ENCODE assay signal across 7 cellular contexts in genomic region chr7:36106972-36107908, GRCh38. TPM values are rescaled to one million over a fixed set of nuclear protein-coding genes. Genes with fewer than 3 reads are reported as not detected.
DNase-seq lines count a peak whose midpoint lies in the region; ATAC-seq, FAIRE-seq and TF ChIP-seq lines count a peak whose summit lies in the region.
"Not testable (repeated sequence)": the region's sequence is repeated elsewhere in the genome, so short reads cannot be mapped to it uniquely, and the experiment has no call there.

No MANE protein-coding gene starts in this region.

- not testable (repeated sequence) for TF ChIP-seq CTCF in D721Med (IDR thresholded peaks at IDR 0.05; ENCODE audit: insufficient read depth, missing control alignments); astrocyte (IDR thresholded peaks at IDR 0.05; ENCODE audit: insufficient read depth, low read depth, low read length); HepG2 (CRISPR knock-in tag; IDR thresholded peaks at IDR 0.05)

- TF ChIP-seq RAD21 in HepG2 (CRISPR knock-in tag; IDR thresholded peaks at IDR 0.05): not testable (repeated sequence)

- H3K27me3 Mint-ChIP-seq in astrocyte (ENCODE audit: low read depth, unreplicated experiment); central memory CD8-positive, alpha-beta T cell: not testable (repeated sequence)

- POLR2A ChIA-PET in HepG2 (lab: Yijun Ruan, JAX): not testable (repeated sequence)

- H3K36me3 ChIP-seq in astrocyte (ENCODE audit: insufficient read depth, low read length); HepG2 (replicated peaks in 1 of 2; ENCODE audit: control insufficient read depth in 1 of 2, insufficient read depth in 2 of 2, low read length in 2 of 2): not testable (repeated sequence)

- H4K20me1 ChIP-seq in astrocyte (ENCODE audit: insufficient read depth, low read length); HepG2 (ENCODE audit: insufficient read depth, low read length): not testable (repeated sequence)

- not testable (repeated sequence) for TF ChIP-seq EP300 in HepG2 (IDR thresholded peaks at IDR 0.05; ENCODE audit: low read depth in 2 of 2, low read length in 2 of 2); HepG2 (CRISPR knock-in tag; IDR thresholded peaks at IDR 0.05; ENCODE audit: borderline replicate concordance)

- intact Hi-C loops in Right ventricle myocardium superior (cut with DNase I); left ventricle myocardium superior (cut with micrococcal nuclease); HepG2 (cut with micrococcal nuclease; ENCODE audit: unreplicated experiment): not testable (repeated sequence)

- not testable (repeated sequence) for BruUV-seq in HepG2 (replicated peaks; lab: Mats Ljungman, UMichigan)

- H3K9ac ChIP-seq in astrocyte (ENCODE audit: low read length); HepG2 (ENCODE audit: insufficient read depth, low read depth, low read length): not testable (repeated sequence)

- DNase-seq in D721Med (ENCODE audit: insufficient read length, low spot score); HTR-8/SVneo (ENCODE audit: insufficient read length, low spot score); astrocyte (ENCODE audit: low read depth); central memory CD8-positive, alpha-beta T cell (ENCODE audit: low spot score in 2 of 2); Right ventricle myocardium superior; left ventricle myocardium superior; HepG2 (ENCODE audit: low spot score): not testable (repeated sequence)

- not testable (repeated sequence) for ATAC-seq in central memory CD8-positive, alpha-beta T cell (replicated peaks; ENCODE audit: extremely low read depth, poor library complexity, severe bottlenecking)
- ATAC-seq in Right ventricle myocardium superior (ENCODE audit: poor library complexity) (peak; percentile 71), left ventricle myocardium superior (peak; percentile 73), HepG2 (peak; percentile 81)

- CTCF ChIA-PET in HepG2 (lab: Yijun Ruan, JAX; ENCODE audit: low intra/inter-chr PET ratio, low total read pairs): not testable (repeated sequence)

- H3K36me3 Mint-ChIP-seq in astrocyte (ENCODE audit: low read depth, unreplicated experiment); central memory CD8-positive, alpha-beta T cell (ENCODE audit: insufficient read depth): not testable (repeated sequence)

- not testable (repeated sequence) for H3K4me3 ChIP-seq in astrocyte (ENCODE audit: insufficient read depth, low read depth, low read length); HepG2 (replicated peaks in 1 of 3; ENCODE audit: insufficient read depth in 1 of 3, low read depth in 2 of 3, low read length in 3 of 3)

- FAIRE-seq in D721Med (lab: Jason Lieb, UNC): peak; percentile 29
- FAIRE-seq in HTR-8/SVneo (lab: Jason Lieb, UNC): peak; percentile 90
- FAIRE-seq in astrocyte (lab: Jason Lieb, UNC): peak; percentile 65
- FAIRE-seq in HepG2 (lab: Jason Lieb, UNC): peak; percentile 87

- H3K27ac Mint-ChIP-seq in astrocyte (ENCODE audit: unreplicated experiment): not testable (repeated sequence)
- peak overlapping the region; percentile 3 for H3K27ac Mint-ChIP-seq in central memory CD8-positive, alpha-beta T cell (ENCODE audit: low read depth)

- H3K4me1 ChIP-seq in astrocyte (ENCODE audit: insufficient read depth, low read length): not testable (repeated sequence)
- H3K4me1 ChIP-seq in HepG2 (ENCODE audit: insufficient read depth, low read length): peaks cover 20% of the 10 kb centered on the region

- not testable (repeated sequence) for H3K4me2 ChIP-seq in astrocyte (ENCODE audit: low read length)
- H3K4me2 ChIP-seq in HepG2 (ENCODE audit: low read depth, low read length): peak overlapping the region; percentile 29; the same call in 1 of the 2 replicates

- in situ Hi-C loops in HepG2 (cut with HindIII; ENCODE audit: extremely low pct_ligation_motif_present, low pct_unique_long_range_greater_than_20kb): not testable (repeated sequence)

- not testable (repeated sequence) for H3K9me3 Mint-ChIP-seq in astrocyte (ENCODE audit: unreplicated experiment); central memory CD8-positive, alpha-beta T cell

- H3K79me2 ChIP-seq in astrocyte (ENCODE audit: insufficient read depth, low read length); HepG2 (ENCODE audit: insufficient read depth, low read length): not testable (repeated sequence)

- not testable (repeated sequence) for H3K4me3 Mint-ChIP-seq in astrocyte (ENCODE audit: unreplicated experiment); central memory CD8-positive, alpha-beta T cell

- H3K27me3 ChIP-seq in astrocyte (ENCODE audit: insufficient read depth, low read length): not testable (repeated sequence)
- H3K27me3 ChIP-seq in HepG2 (ENCODE audit: control insufficient read depth in 1 of 2, insufficient read depth in 2 of 2, low read length in 2 of 2): peaks cover 0 to 15% of the 10 kb centered on the region in 2 experiments; a peak in 1 of 5 replicates

- H2AFZ ChIP-seq in astrocyte (ENCODE audit: low read depth, low read length); HepG2 (ENCODE audit: low read length): not testable (repeated sequence)

- H3K4me1 Mint-ChIP-seq in astrocyte (ENCODE audit: low read depth, unreplicated experiment); central memory CD8-positive, alpha-beta T cell: not testable (repeated sequence)

- not testable (repeated sequence) for H3K27ac ChIP-seq in astrocyte (ENCODE audit: low read depth, low read length); HepG2 (ENCODE audit: extremely low read length, insufficient read depth, low read length)

- H3K9me3 ChIP-seq in astrocyte (ENCODE audit: insufficient read depth, low read depth, low read length); HepG2 (ENCODE audit: low read length): not testable (repeated sequence)

- 26% methylated on average over 7 of the region's 8 CpGs for WGBS in HepG2 (ENCODE audit: low lambda C conversion rate)

- TF ChIP-seq POLR2A in HepG2 (IDR thresholded peaks at IDR 0.05; ENCODE audit: insufficient read depth in 1 of 2, low read depth in 2 of 2, low read length in 2 of 2): not testable (repeated sequence)

TF ChIP-seq in HepG2, 621 proteins besides CTCF, POLR2A, EP300 and RAD21 (continues in another document):
- TF ChIP-seq ETV5 (CRISPR knock-in tag; IDR thresholded peaks at IDR 0.05; ENCODE audit: borderline replicate concordance): peak; percentile 32; the same call in 1 of the 2 replicates
- TF ChIP-seq GABPB1 (CRISPR knock-in tag; IDR thresholded peaks at IDR 0.05): peak; percentile 19; the same call in 1 of the 2 replicates
- peak; percentile 54 for TF ChIP-seq NR2C2 (CRISPR knock-in tag; IDR thresholded peaks at IDR 0.05; ENCODE audit: borderline replicate concordance)
- peak; percentile 46; the same call in 1 of the 2 replicates for TF ChIP-seq RARA (CRISPR knock-in tag; IDR thresholded peaks at IDR 0.05)

RNA-seq across cellular contexts. Expression of gene EEPD1, which starts 45.8 kb away (rescaled TPM):
- total RNA-seq in astrocyte: 4.9 and 5.4 TPM in 2 replicates
- total RNA-seq in Right ventricle myocardium superior: 10.0 TPM
- total RNA-seq in left ventricle myocardium superior: 9.6 TPM
- total RNA-seq in HepG2 (2016; rRNA removed; fragmentation: Illumina TruSeq; extraction: Trizol): 10.0 and 10.1 TPM in 2 replicates
- total RNA-seq in HepG2 (2016; cell fraction: cytosol; rRNA removed; fragmentation: Illumina TruSeq; extraction: Trizol; ENCODE audit: low read depth): 2.6 and 4.1 TPM in 2 replicates
- 6.6 and 8.8 TPM in 2 replicates for total RNA-seq in HepG2 (2016; cell fraction: insoluble cytoplasmic fraction; rRNA removed; fragmentation: Illumina TruSeq; extraction: Trizol)
- total RNA-seq in HepG2 (2016; cell fraction: membrane; rRNA removed; fragmentation: Illumina TruSeq; extraction: Trizol): 4.1 and 4.5 TPM in 2 replicates
- total RNA-seq in HepG2 (2016; cell fraction: nucleus; rRNA removed; fragmentation: Illumina TruSeq; extraction: Trizol): 8.1 and 10.7 TPM in 2 replicates
- polyA plus RNA-seq in HepG2 (2011; rRNA removed): 16.4 and 18.4 TPM in 2 replicates
- 13.7 and 15.2 TPM in 2 replicates for polyA plus RNA-seq in HepG2 (2011; cell fraction: cytosol; rRNA removed)
- polyA plus RNA-seq in HepG2 (2011; cell fraction: nucleus; rRNA removed): 36.9 and 55.6 TPM in 2 replicates
- 17.7 and 30.3 TPM in 2 replicates for polyA plus RNA-seq in HepG2 (2012)
- 1.3 and 1.6 TPM in 2 replicates for polyA plus RNA-seq in HepG2 (2016; cell fraction: cytosol; fragmentation: Illumina TruSeq; extraction: Trizol; ENCODE audit: low read depth)
- 9.2 and 12.3 TPM in 2 replicates for polyA plus RNA-seq in HepG2 (2016; cell fraction: insoluble cytoplasmic fraction; fragmentation: Illumina TruSeq; extraction: Trizol; ENCODE audit: low read depth)
- polyA plus RNA-seq in HepG2 (2016; cell fraction: membrane; fragmentation: Illumina TruSeq; extraction: Trizol; ENCODE audit: low read depth): 2.9 and 3.7 TPM in 2 replicates
- polyA plus RNA-seq in HepG2 (2016; cell fraction: nucleus; fragmentation: Illumina TruSeq; extraction: Trizol; ENCODE audit: insufficient read depth, low read depth): 36.8 and 40.3 TPM in 2 replicates
- 1.7 and 22.0 TPM in 2 replicates for polyA minus RNA-seq in HepG2 (2011; rRNA and poly(A)+ RNA removed; ENCODE audit: low replicate concordance)
- 6.0 and 8.7 TPM in 2 replicates for polyA minus RNA-seq in HepG2 (2011; cell fraction: cytosol; rRNA and poly(A)+ RNA removed)
- 31.8 and 34.1 TPM in 2 replicates for polyA minus RNA-seq in HepG2 (2011; cell fraction: nucleus; rRNA and poly(A)+ RNA removed)
